Comparison of ENCODE assay signal across 8 cellular contexts in genomic region chr10:128124813-128125403, GRCh38. TPM values are rescaled to one million over a fixed set of nuclear protein-coding genes. Genes with fewer than 3 reads are reported as not detected.
DNase-seq lines count a peak whose midpoint lies in the region; ATAC-seq, FAIRE-seq and TF ChIP-seq lines count a peak whose summit lies in the region.
"Had no signal": no experiment of that assay in that cellular context is flagged by ENCODE, and none has a peak within 500 bp of the region (broad histone marks: within the 10 kb centered on the region; RNA-seq: fewer than 3 reads in every experiment).

No MANE protein-coding gene starts in this region.

- no peaks in the 10 kb centered on the region for H3K27me3 ChIP-seq in NT2/D1 (ENCODE audit: insufficient read depth, insufficient read length)
- peaks cover 0 to 1% (median 0%) of the 10 kb centered on the region in 4 experiments; a peak in 1 of 7 replicates for H3K27me3 ChIP-seq in H1 (replicated peaks in 1 of 4; ENCODE audit: control insufficient read depth in 3 of 4, extremely low read depth in 1 of 4, insufficient read depth in 3 of 4, low read length in 3 of 4)
- H3K27me3 ChIP-seq in trophoblast cell (ENCODE audit: insufficient read depth, low read length), result no peaks in the 10 kb centered on the region

- H4K8ac ChIP-seq in H1 (ENCODE audit: extremely low read depth, insufficient read depth, low read length) (no peak overlapping the region), trophoblast cell (ENCODE audit: low read depth, low read length) (no peak overlapping the region)

- no peak for TF ChIP-seq CTCF in GM12864 (IDR thresholded peaks at IDR 0.05; ENCODE audit: low read depth, low read length, missing control alignments)
- no peak for TF ChIP-seq CTCF in H1 (IDR thresholded peaks at IDR 0.05; ENCODE audit: control extremely low read depth in 1 of 3, insufficient read depth in 1 of 3, low read depth in 1 of 3, low read length in 3 of 3)

- TF ChIP-seq POLR2A in H1 (IDR thresholded peaks at IDR 0.05; ENCODE audit: control extremely low read depth in 1 of 2, low read depth in 2 of 2, low read length in 2 of 2), result no peak

- H2AK5ac ChIP-seq in H1 (ENCODE audit: low read depth, low read length) (no peak overlapping the region), trophoblast cell (ENCODE audit: low read length) (no peak overlapping the region)

- H3K23ac ChIP-seq in H1 (ENCODE audit: insufficient read length) (no peak overlapping the region), trophoblast cell (ENCODE audit: low read length) (no peak overlapping the region)

- H3K27ac ChIP-seq in H1 (ENCODE audit: low read depth, low read length), result no peak overlapping the region
- H3K27ac ChIP-seq in trophoblast cell (ENCODE audit: low read depth, low read length), result no peak overlapping the region

- 68% methylated on average over 11 of the region's 11 CpGs; no CpG with 5 or more reads in 1 of the 2 experiments for WGBS in H1 (ENCODE audit: extremely low coverage in 1 of 2, insufficient coverage in 1 of 2, insufficient read length in 1 of 2, insufficient replicate concordance in 2 of 2, low coverage in 1 of 2, low lambda C conversion rate in 2 of 2, missing lambda C conversion rate in 1 of 2), 2 experiments
- WGBS in trophoblast cell (ENCODE audit: extremely low coverage, insufficient coverage, insufficient read length), result no CpG with 5 or more reads among the region's 11 CpGs

- H3K4ac ChIP-seq in H1 (replicated peaks; ENCODE audit: insufficient read length, low read depth, low read length), result no peak overlapping the region
- peak overlapping the region; percentile 7 for H3K4ac ChIP-seq in trophoblast cell (ENCODE audit: low read depth, low read length)

- H2BK120ac ChIP-seq in H1 (replicated peaks; ENCODE audit: low read depth, low read length), result no peak overlapping the region
- no peak overlapping the region for H2BK120ac ChIP-seq in trophoblast cell (ENCODE audit: insufficient read depth, low read length, poor library complexity)

- no peak overlapping the region for H2AFZ ChIP-seq in H1 (ENCODE audit: low read length)
- H2AFZ ChIP-seq in trophoblast cell (ENCODE audit: insufficient read depth, low read length, poor library complexity), result no peak overlapping the region

- no peak overlapping the region for H3K56ac ChIP-seq in H1 (replicated peaks; ENCODE audit: insufficient read length, low read depth, low read length)

- H3K4me1 ChIP-seq in NT2/D1 (ENCODE audit: insufficient read depth, insufficient read length), result no peaks in the 10 kb centered on the region
- peaks cover 5 to 10% (median 9%) of the 10 kb centered on the region in 4 experiments; a peak in 5 of 7 replicates for H3K4me1 ChIP-seq in H1 (replicated peaks in 1 of 4; ENCODE audit: control insufficient read depth in 3 of 4, insufficient read depth in 4 of 4, low read length in 3 of 4)
- peaks cover 6 to 15% of the 10 kb centered on the region in 2 experiments for H3K4me1 ChIP-seq in trophoblast cell (ENCODE audit: control insufficient read depth in 1 of 2, insufficient read depth in 2 of 2, low read length in 2 of 2)

- H3K9ac ChIP-seq in NT2/D1 (ENCODE audit: insufficient read length, low read depth), result peak overlapping the region; percentile 87
- H3K9ac ChIP-seq in H1 (replicated peaks in 1 of 4; ENCODE audit: extremely low read depth in 1 of 4, low read depth in 3 of 4, low read length in 3 of 4), result peak overlapping the region in 1 of 4 experiments; percentile 19; a peak in 2 of 7 replicates
- H3K9ac ChIP-seq in trophoblast cell (ENCODE audit: low read length), result peak overlapping the region; percentile 10

- peaks cover 6% of the 10 kb centered on the region in 2 experiments for H4K20me1 ChIP-seq in H1 (replicated peaks in 1 of 2; ENCODE audit: control insufficient read depth in 1 of 2, insufficient read depth in 2 of 2, low read length in 2 of 2)

- H3K14ac ChIP-seq in H1 (ENCODE audit: insufficient read length), result no peak overlapping the region
- no peak overlapping the region for H3K14ac ChIP-seq in trophoblast cell (ENCODE audit: low read length)

- DNase-seq in GM12864 (ENCODE audit: low read depth), result no peak
- no peak for DNase-seq in NT2/D1 (ENCODE audit: low read depth, low spot score)
- DNase-seq in H1 (ENCODE audit: low read depth in 1 of 2, low spot score in 2 of 2), result no peak
- no peak for DNase-seq in trophoblast cell
- DNase-seq in SKM-1 treated with dmso at 0.1 percent for 144 hours (lab: John Stamatoyannopoulos, UW; ENCODE audit: unreplicated experiment), result no peak
- no peak for DNase-seq in middle frontal gyrus (ENCODE audit: extremely low spot score, low spot score)

- POLR2A ChIA-PET in H1 (lab: Charles Lee; ENCODE audit: partially characterized antibody), result no interaction called here

- FAIRE-seq in H1 (lab: Jason Lieb, UNC), result no peak
- FAIRE-seq: bronchial epithelial cell had no signal

- H2BK15ac ChIP-seq in H1 (ENCODE audit: low read length), result no peak overlapping the region

- no peak overlapping the region for H3K18ac ChIP-seq in H1 (ENCODE audit: extremely low read depth, low read length)
- H3K18ac ChIP-seq in trophoblast cell (ENCODE audit: low read length), result no peak overlapping the region

- TF ChIP-seq RAD21 in H1 (IDR thresholded peaks at IDR 0.05 in 1 of 2, conservative IDR thresholded peaks at IDR 0.05 in 1 of 2; ENCODE audit: low read depth in 2 of 2, low read length in 2 of 2), result no peak

- H2BK5ac ChIP-seq in H1 (ENCODE audit: low read depth, low read length) (no peak overlapping the region), trophoblast cell (ENCODE audit: low read depth, low read length, poor library complexity) (no peak overlapping the region)

- H2BK12ac ChIP-seq in H1 (ENCODE audit: low read depth, low read length) (no peak overlapping the region), trophoblast cell (ENCODE audit: low read length) (no peak overlapping the region)

- CTCF ChIA-PET in H1 (lab: Charles Lee; ENCODE audit: partially characterized antibody), result interaction anchor here (0.7 to 1.4 kb wide), 4 partner anchors 8 to 53 kb away, joined by 3 to 10 read pairs (median 4); no protein-coding TSS in a partner anchor

- no peak for ATAC-seq in HG02571 (IDR thresholded peaks at IDR 0.05; ENCODE audit: unreplicated experiment)

- H3K79me2 ChIP-seq in H1 (ENCODE audit: control insufficient read depth in 1 of 2, insufficient read depth in 2 of 2, low read length in 2 of 2) (peaks cover 10 to 43% of the 10 kb centered on the region in 2 experiments), trophoblast cell (ENCODE audit: control insufficient read depth, insufficient read depth, low read length, poor library complexity) (peaks cover 10% of the 10 kb centered on the region)

- no peaks in the 10 kb centered on the region; the same call in 1 of the 2 replicates for H3K23me2 ChIP-seq in H1 (ENCODE audit: low read depth, low read length)

- H3K79me1 ChIP-seq in H1 (ENCODE audit: low read depth, low read length), result peaks cover 7% of the 10 kb centered on the region; the same call in 1 of the 2 replicates
- peaks cover 6% of the 10 kb centered on the region for H3K79me1 ChIP-seq in trophoblast cell (ENCODE audit: low read length)

- H3K9me3 ChIP-seq in NT2/D1 (ENCODE audit: insufficient read depth, low read length) (no peaks in the 10 kb centered on the region), H1 (ENCODE audit: insufficient read depth in 2 of 2, low read depth in 1 of 2, low read length in 1 of 2) (no peaks in the 10 kb centered on the region), trophoblast cell (ENCODE audit: insufficient read depth, low read depth, low read length) (no peaks in the 10 kb centered on the region)

- no peak overlapping the region for H4K5ac ChIP-seq in H1 (ENCODE audit: insufficient read length, low read depth, low read length)

- H3K4me2 ChIP-seq in H1 (ENCODE audit: insufficient read depth in 1 of 2, low read depth in 2 of 2, low read length in 2 of 2), result peak overlapping the region; percentile 81 to 83
- H3K4me2 ChIP-seq in trophoblast cell (ENCODE audit: low read length), result peak overlapping the region; percentile 77

- H3K4me3 ChIP-seq in GM12864 (ENCODE audit: low read depth, low read length) (peak overlapping the region; percentile 99), NT2/D1 (ENCODE audit: insufficient read length, low read depth) (peak overlapping the region; percentile 71), H1 (ENCODE audit: extremely low read depth in 1 of 4, insufficient read depth in 2 of 4, low read depth in 3 of 4, low read length in 4 of 4) (peak overlapping the region; percentile 67 to 82 (median 75)), trophoblast cell (ENCODE audit: low read depth, low read length) (peak overlapping the region; percentile 50)

- no peak overlapping the region for H4K12ac ChIP-seq in trophoblast cell (ENCODE audit: low read depth, low read length)

- H4K91ac ChIP-seq in H1 (replicated peaks; ENCODE audit: insufficient read length, low read length) (no peak overlapping the region), trophoblast cell (ENCODE audit: low read depth, low read length) (no peak overlapping the region)

- H2BK20ac ChIP-seq in H1 (ENCODE audit: low read length), result no peak overlapping the region

- no peak for TF ChIP-seq EP300 in H1 (IDR thresholded peaks at IDR 0.05; ENCODE audit: borderline replicate concordance in 1 of 2, low read depth in 2 of 2, low read length in 2 of 2)

- H3K36me3 ChIP-seq in NT2/D1 (ENCODE audit: insufficient read depth, insufficient read length, low read length) (peaks cover 45% of the 10 kb centered on the region), H1 (ENCODE audit: control insufficient read depth in 2 of 4, insufficient read depth in 4 of 4, low read length in 3 of 4) (peaks cover 0 to 12% (median 5%) of the 10 kb centered on the region in 4 experiments; a peak in 4 of 8 replicates), trophoblast cell (ENCODE audit: control insufficient read depth in 1 of 2, insufficient read depth in 2 of 2, low read length in 2 of 2) (peaks cover 3 to 4% of the 10 kb centered on the region in 2 experiments)

TF ChIP-seq in H1, 55 proteins besides CTCF, POLR2A, EP300 and RAD21 (continues in another document):
- TF ChIP-seq BACH1 (IDR thresholded peaks at IDR 0.05; ENCODE audit: low read length), result no peak
- no peak for TF ChIP-seq POLR2AphosphoS5 (IDR thresholded peaks at IDR 0.05; ENCODE audit: low read depth, low read length)

RNA-seq across cellular contexts. Expression of gene MKI67, which starts 1.3 kb away (rescaled TPM):
- 83.3 and 85.1 TPM in 2 replicates for total RNA-seq in H1 (2021; fragmentation: NEBNext Ultra II Directional; extraction: Animal tissue kit (Norgen Biotek cat#: 25700))
- polyA plus RNA-seq in H1 (2011; rRNA removed), result 13.0 and 15.8 TPM in 2 replicates
- polyA plus RNA-seq in H1 (2011; cell fraction: cytosol; rRNA removed), result 16.1 TPM
- 49.0 TPM for polyA plus RNA-seq in H1 (2011; cell fraction: nucleus; rRNA removed)
- polyA plus RNA-seq in H1 (2012, experiment 1 of 2), result 30.5 to 46.1 TPM (median 38.1 TPM) in 4 replicates
- 2.3 TPM for polyA plus RNA-seq in H1 (2012, experiment 2 of 2)
- 51.4 TPM for polyA plus RNA-seq in H1 (2013, experiment 1 of 2)
- 46.2 TPM for polyA plus RNA-seq in H1 (2013, experiment 2 of 2)
- 23.9 and 34.5 TPM in 2 replicates for polyA minus RNA-seq in H1 (2011; rRNA and poly(A)+ RNA removed)
- polyA minus RNA-seq in H1 (2011; cell fraction: cytosol; rRNA and poly(A)+ RNA removed), result 30.2 TPM
- polyA minus RNA-seq in H1 (2011; cell fraction: nucleus; rRNA and poly(A)+ RNA removed), result 70.5 TPM
- 28.7 and 34.2 TPM in 2 replicates for polyA plus RNA-seq in trophoblast cell (2013)
